Comparison of ENCODE assay signal across 25 cellular contexts in genomic region chr12:9636807-9637206, GRCh38. TPM values are rescaled to one million over a fixed set of nuclear protein-coding genes. Genes with fewer than 3 reads are reported as not detected.
DNase-seq lines count a peak whose midpoint lies in the region; ATAC-seq and TF ChIP-seq lines count a peak whose summit lies in the region.
"Had no signal": no experiment of that assay in that cellular context is flagged by ENCODE, and none has a peak within 500 bp of the region (broad histone marks: within the 10 kb centered on the region; RNA-seq: fewer than 3 reads in every experiment).

No MANE protein-coding gene starts in this region.

- H3K4ac ChIP-seq in H9 (ENCODE audit: low read depth, low read length): no peak overlapping the region

- H2BK5ac ChIP-seq in H9 (ENCODE audit: insufficient read length, low read length): no peak overlapping the region

- H3K27me3 ChIP-seq in H9 (ENCODE audit: insufficient read depth, low read length): no peaks in the 10 kb centered on the region
- H3K27me3 ChIP-seq: breast epithelium, esophagus squamous epithelium, heart right ventricle had no signal

- no peak overlapping the region for H3K4me3 Mint-ChIP-seq in activated CD4-positive, alpha-beta T cell treated with anti-CD3 and anti-CD28 coated beads, Interleukin-2, amount 10 ng/mL, durations not matched to agents 24 days and 14 days
- no peak overlapping the region for H3K4me3 Mint-ChIP-seq in H9
- no peak overlapping the region for H3K4me3 Mint-ChIP-seq in activated naive CD8-positive, alpha-beta T cell treated with anti-CD3 and anti-CD28 coated beads for 36 hours
- no peak overlapping the region for H3K4me3 Mint-ChIP-seq in T-helper 2 cell treated with Interferon-gamma antibody and Interleukin-4, amounts not matched to agents 5 μg/mL and 100 μg/mL, for 36 hours
- H3K4me3 Mint-ChIP-seq: activated naive CD8-positive, alpha-beta T cell treated with anti-CD3 and anti-CD28 coated beads, Interleukin-2, amount 10 ng/mL, durations not matched to agents 7 days and 5 days; HFFc6; nephron had no signal

- intact Hi-C loops in activated CD4-positive, alpha-beta T cell treated with anti-CD3 and anti-CD28 coated beads, Interleukin-2, amount 10 ng/mL, durations not matched to agents 24 days and 14 days (cut with micrococcal nuclease): no loop called here
- intact Hi-C loops in Right ventricle myocardium superior (cut with DNase I): no loop called here

- peaks cover 1% of the 10 kb centered on the region for H3K27me3 Mint-ChIP-seq in activated CD4-positive, alpha-beta T cell treated with anti-CD3 and anti-CD28 coated beads, Interleukin-2, amount 10 ng/mL, durations not matched to agents 24 days and 14 days
- no peaks in the 10 kb centered on the region; the same call in 1 of the 2 replicates for H3K27me3 Mint-ChIP-seq in H9 (ENCODE audit: low read depth)
- H3K27me3 Mint-ChIP-seq in activated naive CD8-positive, alpha-beta T cell treated with anti-CD3 and anti-CD28 coated beads for 36 hours: no peaks in the 10 kb centered on the region
- no peaks in the 10 kb centered on the region for H3K27me3 Mint-ChIP-seq in T-helper 2 cell treated with Interferon-gamma antibody and Interleukin-4, amounts not matched to agents 5 μg/mL and 100 μg/mL, for 36 hours (ENCODE audit: low read depth)
- H3K27me3 Mint-ChIP-seq: activated naive CD8-positive, alpha-beta T cell treated with anti-CD3 and anti-CD28 coated beads, Interleukin-2, amount 10 ng/mL, durations not matched to agents 7 days and 5 days had no signal

- H3K9me3 Mint-ChIP-seq in activated CD4-positive, alpha-beta T cell treated with anti-CD3 and anti-CD28 coated beads, Interleukin-2, amount 10 ng/mL, durations not matched to agents 24 days and 14 days: peaks cover 7% of the 10 kb centered on the region
- H3K9me3 Mint-ChIP-seq in H9: peaks cover 18 to 36% of the 10 kb centered on the region in 2 experiments
- H3K9me3 Mint-ChIP-seq in activated naive CD8-positive, alpha-beta T cell treated with anti-CD3 and anti-CD28 coated beads for 36 hours: peaks cover 20% of the 10 kb centered on the region
- H3K9me3 Mint-ChIP-seq in T-helper 2 cell treated with Interferon-gamma antibody and Interleukin-4, amounts not matched to agents 5 μg/mL and 100 μg/mL, for 36 hours: peaks cover 30% of the 10 kb centered on the region
- H3K9me3 Mint-ChIP-seq: HFFc6 had no signal

- H3K9ac ChIP-seq in H9 (ENCODE audit: extremely low read depth, insufficient read length, low read length): no peak overlapping the region

- H3K36me3 Mint-ChIP-seq in activated CD4-positive, alpha-beta T cell treated with anti-CD3 and anti-CD28 coated beads, Interleukin-2, amount 10 ng/mL, durations not matched to agents 24 days and 14 days (ENCODE audit: low read depth): peaks cover 19% of the 10 kb centered on the region
- H3K36me3 Mint-ChIP-seq in H9 (ENCODE audit: insufficient read depth in 1 of 3, low read depth in 3 of 3): peaks cover 14 to 39% (median 36%) of the 10 kb centered on the region in 3 experiments
- peaks cover 52% of the 10 kb centered on the region for H3K36me3 Mint-ChIP-seq in activated naive CD8-positive, alpha-beta T cell treated with anti-CD3 and anti-CD28 coated beads for 36 hours
- peaks cover 25% of the 10 kb centered on the region for H3K36me3 Mint-ChIP-seq in T-helper 2 cell treated with Interferon-gamma antibody and Interleukin-4, amounts not matched to agents 5 μg/mL and 100 μg/mL, for 36 hours (ENCODE audit: low read depth)

- no peak overlapping the region for H3K14ac ChIP-seq in H9 (ENCODE audit: insufficient read depth, low read length)

- H3K27ac ChIP-seq in H9 (ENCODE audit: insufficient read length, low read depth, low read length): no peak overlapping the region
- H3K27ac ChIP-seq: breast epithelium, esophagus squamous epithelium had no signal

- no peak overlapping the region for H2AFZ ChIP-seq in H9 (ENCODE audit: low read length)

- no peak overlapping the region for H3K27ac Mint-ChIP-seq in activated CD4-positive, alpha-beta T cell treated with anti-CD3 and anti-CD28 coated beads, Interleukin-2, amount 10 ng/mL, durations not matched to agents 24 days and 14 days
- H3K27ac Mint-ChIP-seq in H9: no peak overlapping the region
- H3K27ac Mint-ChIP-seq in activated naive CD8-positive, alpha-beta T cell treated with anti-CD3 and anti-CD28 coated beads for 36 hours: peak overlapping the region; percentile 18
- H3K27ac Mint-ChIP-seq in T-helper 2 cell treated with Interferon-gamma antibody and Interleukin-4, amounts not matched to agents 5 μg/mL and 100 μg/mL, for 36 hours: no peak overlapping the region
- H3K27ac Mint-ChIP-seq: activated naive CD8-positive, alpha-beta T cell treated with anti-CD3 and anti-CD28 coated beads, Interleukin-2, amount 10 ng/mL, durations not matched to agents 7 days and 5 days; HFFc6; nephron had no signal

- H3K4me3 ChIP-seq in retinal pigment epithelial cell (ENCODE audit: low read length): no peak overlapping the region
- H3K4me3 ChIP-seq: breast epithelium, esophagus squamous epithelium, heart right ventricle had no signal

- H3K79me1 ChIP-seq in H9 (ENCODE audit: insufficient read depth, low read depth, low read length, poor library complexity, severe bottlenecking): no peaks in the 10 kb centered on the region

- WGBS in H9 (ENCODE audit: extremely low coverage, insufficient read length, low lambda C conversion rate): no CpG with 5 or more reads among the region's 7 CpGs

- no peak overlapping the region for H3K18ac ChIP-seq in H9 (ENCODE audit: insufficient read length, low read depth, low read length)

- no peak overlapping the region for H4K5ac ChIP-seq in H9 (ENCODE audit: insufficient read length, low read depth, low read length)

- H3K23me2 ChIP-seq in H9 (ENCODE audit: insufficient read length, low read depth, low read length, poor library complexity, severe bottlenecking): no peaks in the 10 kb centered on the region

- H3K9me3 ChIP-seq in H9 (ENCODE audit: control insufficient read depth, low read depth, low read length): no peaks in the 10 kb centered on the region
- H3K9me3 ChIP-seq: breast epithelium, esophagus squamous epithelium, heart right ventricle had no signal

- H3K23ac ChIP-seq in H9 (ENCODE audit: insufficient read length, low read depth, low read length): no peak overlapping the region

- no peaks in the 10 kb centered on the region for H3K4me1 ChIP-seq in H9 (ENCODE audit: insufficient read depth, low read length)
- H3K4me1 ChIP-seq: breast epithelium had no signal

- H3K4me2 ChIP-seq in H9 (ENCODE audit: insufficient read depth, insufficient read length, low read length): no peak overlapping the region

- no peak overlapping the region for H2BK120ac ChIP-seq in H9 (ENCODE audit: low read depth, low read length, poor library complexity, severe bottlenecking)

- no peak overlapping the region for H3T11ph ChIP-seq in H9 (ENCODE audit: low read length)

- TF ChIP-seq CTCF in H9 (conservative IDR thresholded peaks at IDR 0.05) (peak; percentile 36; the same call in 2 of the 3 replicates), retinal pigment epithelial cell (conservative IDR thresholded peaks at IDR 0.05; ENCODE audit: low read depth, low read length) (peak; percentile 15)

- H4K91ac ChIP-seq in H9 (ENCODE audit: insufficient read length, low read depth, low read length): no peak overlapping the region

- H3K4me1 Mint-ChIP-seq in activated CD4-positive, alpha-beta T cell treated with anti-CD3 and anti-CD28 coated beads, Interleukin-2, amount 10 ng/mL, durations not matched to agents 24 days and 14 days: peaks cover 49% of the 10 kb centered on the region
- H3K4me1 Mint-ChIP-seq in H9: no peaks in the 10 kb centered on the region
- H3K4me1 Mint-ChIP-seq in activated naive CD8-positive, alpha-beta T cell treated with anti-CD3 and anti-CD28 coated beads for 36 hours: peaks cover 43% of the 10 kb centered on the region
- H3K4me1 Mint-ChIP-seq in T-helper 2 cell treated with Interferon-gamma antibody and Interleukin-4, amounts not matched to agents 5 μg/mL and 100 μg/mL, for 36 hours (ENCODE audit: low read depth): peaks cover 39% of the 10 kb centered on the region
- H3K4me1 Mint-ChIP-seq: nephron had no signal

- H2BK15ac ChIP-seq in H9 (ENCODE audit: low read depth, low read length): no peak overlapping the region

- H4K20me1 ChIP-seq in H9 (ENCODE audit: control insufficient read depth, insufficient read depth, insufficient read length): no peaks in the 10 kb centered on the region

- DNase-seq in activated CD4-positive, alpha-beta T cell treated with anti-CD3 and anti-CD28 coated beads for 48 hours: peak; percentile 23
- DNase-seq in activated CD4-positive, alpha-beta T cell treated with anti-CD3 and anti-CD28 coated beads, Interleukin-2, amount 10 ng/mL, durations not matched to agents 24 days and 14 days: no peak
- DNase-seq in H9: no peak
- DNase-seq in activated naive CD8-positive, alpha-beta T cell treated with anti-CD3 and anti-CD28 coated beads for 36 hours: no peak
- DNase-seq in retinal pigment epithelial cell (ENCODE audit: low read depth): no peak
- no peak for DNase-seq in Right ventricle myocardium superior
- no peak for DNase-seq in T-helper 2 cell treated with Interferon-gamma antibody and Interleukin-4, amounts not matched to agents 5 μg/mL and 100 μg/mL, for 36 hours (ENCODE audit: low spot score)
- DNase-seq: ACHN; activated CD8-positive, alpha-beta memory T cell treated with anti-CD3 and anti-CD28 coated beads, Interleukin-2, amount 50 U/mL, for 4 hours; activated naive CD8-positive, alpha-beta T cell treated with anti-CD3 and anti-CD28 coated beads, Interleukin-2, amount 10 ng/mL, durations not matched to agents 7 days and 5 days; esophagus squamous epithelium; heart right ventricle; HFFc6; mammary epithelial cell; NCI-H2107; NCI-H526 treated with DMSO at 0.1 percent for 48 hours; RPMI8226; stimulated activated CD4-positive, alpha-beta T cell treated with anti-CD3 and anti-CD28 coated beads, Interleukin-12 subunit alpha, Interleukin-12 subunit beta, amount 100 ng/mL, for 4 hours; stimulated activated naive CD8-positive, alpha-beta T cell treated with anti-CD3 and anti-CD28 coated beads, Interleukin-15, Interleukin-2, amounts not matched to agents 100 U/mL and 50 U/mL, for 24 hours; T-helper 1 cell had no signal

- no peak for ATAC-seq in Right ventricle myocardium superior (ENCODE audit: poor library complexity)
- no peak for ATAC-seq in GM18498 (IDR thresholded peaks at IDR 0.05; ENCODE audit: unreplicated experiment)
- ATAC-seq: activated CD4-positive, CD25-positive, alpha-beta regulatory T cell treated with anti-CD3 and anti-CD28 coated beads, Interleukin-2, amount 50 U/mL, for 24 hours; heart right ventricle; stimulated activated naive CD8-positive, alpha-beta T cell treated with anti-CD3 and anti-CD28 coated beads, Interleukin-15, Interleukin-2, amounts not matched to agents 100 U/mL and 50 U/mL, for 24 hours had no signal

- no peak overlapping the region for H2BK12ac ChIP-seq in H9 (ENCODE audit: insufficient read length, low read depth, low read length)

- no peaks in the 10 kb centered on the region for H3K79me2 ChIP-seq in H9 (ENCODE audit: insufficient read depth, low read length)

- no peak overlapping the region for H4K8ac ChIP-seq in H9 (replicated peaks; ENCODE audit: insufficient read length, low read depth, low read length)

- no peak overlapping the region for H3K56ac ChIP-seq in H9 (ENCODE audit: insufficient read length, low read depth, low read length)

- no peak overlapping the region for H2AK5ac ChIP-seq in H9 (ENCODE audit: insufficient read length, low read length)

- H2BK20ac ChIP-seq in H9 (ENCODE audit: low read depth, low read length, poor library complexity, severe bottlenecking): no peak overlapping the region

RNA-seq across cellular contexts. Expression of gene KLRB1, which starts 29.1 kb away (rescaled TPM):
- 0.14 TPM in 1 of 2 replicates, not detected in the other for total RNA-seq in activated CD4-positive, alpha-beta T cell treated with anti-CD3 and anti-CD28 coated beads, Interleukin-2, amount 10 ng/mL, durations not matched to agents 24 days and 14 days
- total RNA-seq in H9 (2021) (0.15 TPM in 1 of 2 replicates, not detected in the other), Right ventricle myocardium superior (not detected)
- total RNA-seq in activated naive CD8-positive, alpha-beta T cell treated with anti-CD3 and anti-CD28 coated beads for 36 hours: not detected
- total RNA-seq: HFFc6, mammary epithelial cell, pulmonary artery endothelial cell had no signal

RNA-seq across cellular contexts. Expression of gene CLEC2D, which starts 32.7 kb away (rescaled TPM):
- total RNA-seq in activated CD4-positive, alpha-beta T cell treated with anti-CD3 and anti-CD28 coated beads, Interleukin-2, amount 10 ng/mL, durations not matched to agents 24 days and 14 days: 386 and 391 TPM in 2 replicates
- total RNA-seq in H9 (2021) (2.1 and 2.3 TPM in 2 replicates), Right ventricle myocardium superior (4.5 TPM)
- 100 to 1,000 TPM; 270 to 290 TPM for total RNA-seq in activated naive CD8-positive, alpha-beta T cell treated with anti-CD3 and anti-CD28 coated beads for 36 hours

Comparison
In these comparisons a context has a peak if more than half of its experiments do, and no peak if none do; other contexts are left out.
1. RNA of gene CLEC2D, which starts 32.7 kb away (total RNA-seq): 386 to 391 TPM in activated CD4-positive, alpha-beta T cell treated with anti-CD3 and anti-CD28 coated beads, Interleukin-2, amount 10 ng/mL, durations not matched to agents 24 days and 14 days and 270 to 290 TPM in activated naive CD8-positive, alpha-beta T cell treated with anti-CD3 and anti-CD28 coated beads for 36 hours; 4.5 TPM in Right ventricle myocardium superior (single experiment) and 2.1 to 2.3 TPM in H9; every median in the first group is over 10 times any median in the second.